ENCODE assay signal across 16 cellular contexts in genomic region chr3:15520185-15520584, GRCh38. TPM values are rescaled to one million over a fixed set of nuclear protein-coding genes. Genes with fewer than 3 reads are reported as not detected.
DNase-seq lines count a peak whose midpoint lies in the region; ATAC-seq and TF ChIP-seq lines count a peak whose summit lies in the region.
"Had no signal": no experiment of that assay in that cellular context is flagged by ENCODE, and none has a peak within 500 bp of the region (broad histone marks: within the 10 kb centered on the region; RNA-seq: fewer than 3 reads in every experiment).

No MANE protein-coding gene starts in this region.

- H3K27ac Mint-ChIP-seq in type B pancreatic cell: no peak overlapping the region

- H3K36me3 ChIP-seq in BLaER1 treated with 17β-estradiol and CSF1 and Interleukin-3, amounts not matched to agents 10 nM and 100 nM: no peaks in the 10 kb centered on the region
- H3K36me3 ChIP-seq: sigmoid colon had no signal

- no peak overlapping the region for H3K4me3 Mint-ChIP-seq in type B pancreatic cell
- H3K4me3 Mint-ChIP-seq: stimulated activated memory B cell treated with anti-CD40 and anti-IgM and Interleukin-4, amounts not matched to agents 10 μg/mL and 1 μg/mL and 100 μg/mL, for 72 hours had no signal

- H3K4me3 ChIP-seq in BLaER1 treated with 17β-estradiol and CSF1 and Interleukin-3, amounts not matched to agents 10 nM and 100 nM: no peak overlapping the region
- H3K4me3 ChIP-seq: sigmoid colon had no signal

- no peaks in the 10 kb centered on the region for H4K20me1 ChIP-seq in BLaER1 treated with 17β-estradiol and CSF1 and Interleukin-3, amounts not matched to agents 10 nM and 100 nM

- no peaks in the 10 kb centered on the region for H3K9me3 Mint-ChIP-seq in type B pancreatic cell
- H3K9me3 Mint-ChIP-seq: stimulated activated memory B cell treated with anti-CD40 and anti-IgM and Interleukin-4, amounts not matched to agents 10 μg/mL and 1 μg/mL and 100 μg/mL, for 72 hours had no signal

- H3K4me1 ChIP-seq in BLaER1 treated with 17β-estradiol and CSF1 and Interleukin-3, amounts not matched to agents 10 nM and 100 nM: peaks cover 20 to 57% (median 28%) of the 10 kb centered on the region in 10 experiments

- DNase-seq in GM03348 (ENCODE audit: low spot score) (peak; percentile 23), mesenteric fat pad (ENCODE audit: low spot score) (peak; percentile 8), type B pancreatic cell (ENCODE audit: extremely low spot score, unreplicated experiment) (no peak)
- peak; percentile 25 for DNase-seq in activated gamma-delta T cell treated with anti-CD3 and anti-CD28 coated beads, Interleukin-2, amount 50 U/mL, for 16 hours (ENCODE audit: low read depth)
- DNase-seq: aorta, Calu3, Karpas-422, NCI-H2171 treated with DMSO at 0.1 percent for 48 hours, sigmoid colon had no signal

- no peaks in the 10 kb centered on the region for H3K27me3 Mint-ChIP-seq in type B pancreatic cell

- H3K4me2 ChIP-seq in BLaER1 treated with 17β-estradiol and CSF1 and Interleukin-3, amounts not matched to agents 10 nM and 100 nM: peak overlapping the region; percentile 68 to 89 (median 80)

- no peak for TF ChIP-seq CTCF in type B pancreatic cell (conservative IDR thresholded peaks at IDR 0.05)

- peak overlapping the region in 5 of 11 experiments; percentile 31 to 67 (median 50); a peak in 8 of 22 replicates for H3K27ac ChIP-seq in BLaER1 treated with 17β-estradiol and CSF1 and Interleukin-3, amounts not matched to agents 10 nM and 100 nM
- H3K27ac ChIP-seq: RWPE1, VCaP had no signal

- no peaks in the 10 kb centered on the region for H3K27me3 ChIP-seq in BLaER1 treated with 17β-estradiol and CSF1 and Interleukin-3, amounts not matched to agents 10 nM and 100 nM
- H3K27me3 ChIP-seq: sigmoid colon had no signal

- H3K9me3 ChIP-seq in BLaER1 treated with 17β-estradiol and CSF1 and Interleukin-3, amounts not matched to agents 10 nM and 100 nM (replicated peaks in 1 of 11): peaks cover 0 to under 1% (median 0%) of the 10 kb centered on the region in 11 experiments; a peak in 1 of 22 replicates
- H3K9me3 ChIP-seq: sigmoid colon had no signal

- H3K36me3 Mint-ChIP-seq in type B pancreatic cell: no peaks in the 10 kb centered on the region
- H3K36me3 Mint-ChIP-seq: stimulated activated memory B cell treated with anti-CD40 and anti-IgM and Interleukin-4, amounts not matched to agents 10 μg/mL and 1 μg/mL and 100 μg/mL, for 72 hours had no signal

- H3K9ac ChIP-seq in BLaER1 treated with 17β-estradiol and CSF1 and Interleukin-3, amounts not matched to agents 10 nM and 100 nM: peak overlapping the region in 3 of 11 experiments; percentile 10 to 48 (median 20); a peak in 2 of 22 replicates

- ATAC-seq in GM18502 (IDR thresholded peaks at IDR 0.05; ENCODE audit: poor library complexity, unreplicated experiment): no peak
- ATAC-seq in GM21576 (IDR thresholded peaks at IDR 0.05; ENCODE audit: unreplicated experiment): no peak
- ATAC-seq in HG02938 (IDR thresholded peaks at IDR 0.05; ENCODE audit: unreplicated experiment): no peak
- ATAC-seq: stimulated activated memory B cell treated with anti-CD40 and anti-IgM and Interleukin-4, amounts not matched to agents 10 μg/mL and 1 μg/mL and 100 μg/mL, for 72 hours had no signal

- peaks cover 14% of the 10 kb centered on the region for H3K4me1 Mint-ChIP-seq in type B pancreatic cell (ENCODE audit: unreplicated experiment)

RNA-seq across cellular contexts. Expression of gene COLQ, which starts 1.3 kb away (rescaled TPM):
- 0.74 TPM for total RNA-seq in mesenteric fat pad
- 2.4 and 4.1 TPM in 2 replicates for total RNA-seq in type B pancreatic cell (ENCODE audit: low replicate concordance)
